In the genomic region with DNA sequence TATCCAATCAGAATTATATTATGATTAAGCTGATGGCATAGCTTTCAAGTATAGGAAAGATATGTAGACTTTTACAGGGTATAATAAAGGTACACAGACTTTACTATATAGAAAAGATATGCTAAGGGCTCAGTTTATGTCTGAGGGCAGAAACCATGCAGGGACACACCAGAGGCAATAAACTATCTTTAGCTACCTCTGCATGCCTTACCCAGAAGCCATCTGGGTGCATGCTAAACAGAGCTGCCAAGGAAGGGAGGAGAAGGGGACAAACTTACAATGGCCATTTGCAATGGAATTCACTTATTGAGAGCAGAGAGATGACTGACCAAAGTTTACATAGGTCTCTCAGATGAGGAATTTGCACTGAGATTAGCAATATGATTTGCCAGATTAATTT, we compare ENCODE assay signal across 24 cellular contexts.
"Had no signal": no experiment of that assay in that cellular context is flagged by ENCODE, and none has a peak within 500 bp of the region (broad histone marks: within the 10 kb centered on the region; RNA-seq: fewer than 3 reads in every experiment).

No MANE protein-coding gene starts in this region.

- H3K27ac ChIP-seq: lower lobe of right lung, pancreas, prostate gland, right lobe of liver, skin epidermis, suprapubic skin, thoracic aorta, tibial artery, upper lobe of right lung had no signal

- ATAC-seq: lower lobe of right lung; naive thymus-derived CD8-positive, alpha-beta T cell; pancreas; right lobe of liver; stimulated activated naive B cell treated with anti-CD40 and anti-IgM and Interleukin-4, amounts not matched to agents 10 μg/mL and 1 μg/mL and 100 μg/mL, for 72 hours; upper lobe of right lung had no signal

- H3K4me3 ChIP-seq: lower lobe of right lung, pancreas, prostate gland, right lobe of liver, skin epidermis, suprapubic skin, thoracic aorta, tibial artery, upper lobe of right lung had no signal

- H3K27me3 ChIP-seq: pancreas, right lobe of liver, suprapubic skin, tibial artery, upper lobe of right lung had no signal

- H3K4me1 ChIP-seq: lower lobe of right lung, pancreas, prostate gland, suprapubic skin, tibial artery, upper lobe of right lung had no signal

- H3K36me3 ChIP-seq: lower lobe of right lung, pancreas, prostate gland, right lobe of liver, suprapubic skin, thoracic aorta, tibial artery, upper lobe of right lung had no signal

- DNase-seq: hypothalamus; immature natural killer cell; kidney; lower lobe of right lung; mammary epithelial cell; mesenchymal stem cell; naive thymus-derived CD8-positive, alpha-beta T cell; nucleus accumbens; pancreas; posterior cingulate gyrus; retina; right lobe of liver; stimulated activated CD4-positive, alpha-beta T cell treated with anti-CD3 and anti-CD28 coated beads, Interleukin-12 subunit alpha, Interleukin-12 subunit beta, amount 100 ng/mL, for 4 hours; stimulated activated CD4-positive, alpha-beta T cell treated with anti-CD3 and anti-CD28 coated beads, Interleukin-15, amount 100 ng/mL, for 24 hours; stimulated activated CD4-positive, alpha-beta T cell treated with anti-CD3 and anti-CD28 coated beads, Interleukin-2, amount 100 ng/mL, for 24 hours; stimulated activated CD4-positive, alpha-beta T cell treated with anti-CD3 and anti-CD28 coated beads, Interleukin-4, amount 100 ng/mL, for 1 hour; stimulated activated naive B cell treated with anti-CD40 and anti-IgM and Interleukin-4, amounts not matched to agents 10 μg/mL and 1 μg/mL and 100 μg/mL, for 72 hours; tibial artery; trophoblast cell; upper lobe of right lung had no signal

- H3K9me3 ChIP-seq: pancreas, prostate gland, thoracic aorta, upper lobe of right lung had no signal
